In the genomic region with DNA sequence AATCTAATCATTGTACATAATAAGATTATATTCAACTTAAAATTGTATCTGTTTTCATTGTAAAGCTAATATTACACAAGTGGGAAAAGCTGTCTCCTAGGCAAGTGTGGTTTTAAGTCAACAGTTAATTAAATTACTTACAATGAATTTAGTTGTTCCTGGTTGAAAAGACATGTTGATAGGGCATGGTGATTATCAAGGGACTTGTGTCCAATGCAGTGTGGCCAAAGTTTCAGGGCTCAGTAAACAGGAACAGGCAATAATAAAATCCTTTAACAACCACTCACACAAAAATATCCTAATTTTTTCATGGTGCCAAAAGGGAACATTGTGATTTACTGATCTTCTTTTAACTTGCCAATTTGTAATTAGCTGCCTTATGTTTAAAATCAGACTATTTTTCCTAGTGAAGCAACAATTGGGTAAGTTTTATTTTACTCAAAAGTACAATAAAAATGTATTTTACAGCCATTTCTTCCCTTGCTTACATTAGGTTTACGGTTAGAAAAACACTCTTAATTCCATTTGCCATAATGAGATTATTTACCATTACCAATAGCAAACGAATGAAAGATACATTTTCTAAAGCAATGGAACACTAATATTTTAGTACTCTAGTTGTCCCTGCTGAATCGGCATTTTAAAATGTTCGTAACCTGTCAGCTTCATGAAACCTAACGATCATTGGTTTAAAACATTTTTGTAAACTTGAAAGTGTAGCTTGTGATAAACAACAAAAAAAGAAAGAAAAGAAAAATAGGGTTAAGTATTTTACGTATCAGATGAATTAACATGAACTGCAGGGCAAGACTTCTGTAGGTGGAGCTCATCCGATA, we compare ENCODE assay signal across 8 cellular contexts. TPM values are rescaled to one million over a fixed set of nuclear protein-coding genes. Genes with fewer than 3 reads are reported as not detected.
DNase-seq lines count a peak whose midpoint lies in the region; ATAC-seq and TF ChIP-seq lines count a peak whose summit lies in the region.

No MANE protein-coding gene starts in this region.

- peak overlapping the region; percentile 68 for H3K27ac ChIP-seq in ACC112 (ENCODE audit: low read depth, low read length)
- peak overlapping the region; percentile 77 for H3K27ac ChIP-seq in HEK293 (ENCODE audit: extremely low read depth, low read depth, low read length)

- peak overlapping the region; percentile 99 for H2AFZ ChIP-seq in ACC112 (ENCODE audit: low read length, unreplicated experiment)

- peaks cover 8% of the 10 kb centered on the region for H3K4me1 Mint-ChIP-seq in activated T-helper 17 cell treated with anti-CD3 and anti-CD28 coated beads, Interleukin-2, amount 50 U/mL, for 72 hours

- POLR2A ChIA-PET in HEK293 (lab: Yijun Ruan, JAX), result interaction anchor here (0.6 to 3.3 kb wide), 12 partner anchors 9 to 256 kb away, joined by 3 to 26 read pairs (median 3); a partner anchor contains a TSS

- no peaks in the 10 kb centered on the region for H3K9me3 ChIP-seq in HEK293 (ENCODE audit: control insufficient read depth, insufficient read depth, low read depth, low read length)

- TF ChIP-seq CTCF in HEK293 (tag by site-specific recombination; IDR thresholded peaks at IDR 0.05), result no peak
- TF ChIP-seq CTCF in astrocyte of the spinal cord (IDR thresholded peaks at IDR 0.05; ENCODE audit: low read depth, low read length), result no peak

- no peaks in the 10 kb centered on the region for H3K27me3 Mint-ChIP-seq in activated T-helper 17 cell treated with anti-CD3 and anti-CD28 coated beads, Interleukin-2, amount 50 U/mL, for 72 hours

- no peaks in the 10 kb centered on the region for H3K27me3 ChIP-seq in ACC112 (ENCODE audit: insufficient read depth, low read length)

- peaks cover 23% of the 10 kb centered on the region for H3K36me3 Mint-ChIP-seq in activated T-helper 17 cell treated with anti-CD3 and anti-CD28 coated beads, Interleukin-2, amount 50 U/mL, for 72 hours (ENCODE audit: low read depth)

- ATAC-seq in GM21619 (IDR thresholded peaks at IDR 0.05; ENCODE audit: unreplicated experiment), result no peak
- no peak for ATAC-seq in activated T-helper 17 cell treated with anti-CD3 and anti-CD28 coated beads, Interleukin-2, amount 50 U/mL, for 72 hours (replicated peaks)
- no peak for ATAC-seq in GM21447 (IDR thresholded peaks at IDR 0.05; ENCODE audit: unreplicated experiment)

- peaks cover 4% of the 10 kb centered on the region; the same call in 1 of the 2 replicates for H3K36me3 ChIP-seq in ACC112 (ENCODE audit: insufficient read depth, low read length)
- peaks cover 0 to 10% of the 10 kb centered on the region in 2 experiments; a peak in 1 of 3 replicates for H3K36me3 ChIP-seq in HEK293 (ENCODE audit: control insufficient read depth in 2 of 2, insufficient read depth in 1 of 2, low read length in 2 of 2)

- H3K9me3 Mint-ChIP-seq in activated T-helper 17 cell treated with anti-CD3 and anti-CD28 coated beads, Interleukin-2, amount 50 U/mL, for 72 hours, result no peaks in the 10 kb centered on the region

- in situ Hi-C loops in astrocyte of the spinal cord (cut with HindIII; ENCODE audit: low sequenced_read_pairs), result no loop called here

- DNase-seq in astrocyte of the spinal cord (ENCODE audit: low read depth, low spot score), result no peak
- peak; percentile 64 for DNase-seq in midbrain (lab: John Stamatoyannopoulos, UW)
- no peak for DNase-seq in cerebellar nuclear complex (lab: John Stamatoyannopoulos, UW)

- no peak overlapping the region for H3K27ac Mint-ChIP-seq in activated T-helper 17 cell treated with anti-CD3 and anti-CD28 coated beads, Interleukin-2, amount 50 U/mL, for 72 hours

- H3K4me1 ChIP-seq in ACC112 (ENCODE audit: control insufficient read depth, insufficient read depth, low read length, unreplicated experiment) (peaks cover 17% of the 10 kb centered on the region), HEK293 (ENCODE audit: control insufficient read depth, insufficient read depth, low read length) (no peaks in the 10 kb centered on the region; the same call in 1 of the 2 replicates)

- H3K4me3 ChIP-seq in ACC112 (ENCODE audit: low read depth, low read length) (peak overlapping the region; percentile 98), HEK293 (ENCODE audit: low read depth, low read length) (peak overlapping the region; percentile 44), astrocyte of the spinal cord (ENCODE audit: low read depth, low read length) (peak overlapping the region; percentile 44)

- CTCF ChIA-PET in HEK293 (lab: Yijun Ruan, JAX), result interaction anchor here (0.6 to 6.4 kb wide), 44 partner anchors 9 to 296 kb away, joined by 3 to 65 read pairs (median 4); a partner anchor contains a TSS

- no peak overlapping the region for H3K4me3 Mint-ChIP-seq in activated T-helper 17 cell treated with anti-CD3 and anti-CD28 coated beads, Interleukin-2, amount 50 U/mL, for 72 hours

- peaks cover 28% of the 10 kb centered on the region for H3K79me2 ChIP-seq in ACC112 (ENCODE audit: control insufficient read depth, insufficient read depth, low read length, unreplicated experiment)

TF ChIP-seq in HEK293, 187 proteins besides CTCF, POLR2A, EP300 and RAD21:
- TF ChIP-seq ZNF561 (tag by site-specific recombination; IDR thresholded peaks at IDR 0.05; ENCODE audit: borderline replicate concordance) (no peak), ZNF777 (tag by site-specific recombination; IDR thresholded peaks at IDR 0.05; ENCODE audit: borderline replicate concordance) (no peak), ZNF24 (tag by site-specific recombination; IDR thresholded peaks at IDR 0.05) (no peak), ZNF10 (tag by site-specific recombination; IDR thresholded peaks at IDR 0.05) (peak; percentile 19; the same call in 1 of the 2 replicates), SP3 (tag by site-specific recombination; IDR thresholded peaks at IDR 0.05) (no peak), ZNF664 (tag by site-specific recombination; IDR thresholded peaks at IDR 0.05) (peak; percentile 56; the same call in 1 of the 2 replicates), SCRT1 (tag by site-specific recombination; IDR thresholded peaks at IDR 0.05; ENCODE audit: borderline replicate concordance) (0 out of 2 replicates have a peak, but pooled peaks have one; percentile 47), SCRT2 (tag by site-specific recombination; IDR thresholded peaks at IDR 0.05) (peak; percentile 76), ZNF335 (tag by site-specific recombination; conservative IDR thresholded peaks at IDR 0.05) (peak; percentile 53; the same call in 1 of the 2 replicates), WT1 (tag by site-specific recombination; IDR thresholded peaks at IDR 0.05) (no peak), SP2 (tag by site-specific recombination; IDR thresholded peaks at IDR 0.05) (no peak)
- TF ChIP-seq, protein P1, sequence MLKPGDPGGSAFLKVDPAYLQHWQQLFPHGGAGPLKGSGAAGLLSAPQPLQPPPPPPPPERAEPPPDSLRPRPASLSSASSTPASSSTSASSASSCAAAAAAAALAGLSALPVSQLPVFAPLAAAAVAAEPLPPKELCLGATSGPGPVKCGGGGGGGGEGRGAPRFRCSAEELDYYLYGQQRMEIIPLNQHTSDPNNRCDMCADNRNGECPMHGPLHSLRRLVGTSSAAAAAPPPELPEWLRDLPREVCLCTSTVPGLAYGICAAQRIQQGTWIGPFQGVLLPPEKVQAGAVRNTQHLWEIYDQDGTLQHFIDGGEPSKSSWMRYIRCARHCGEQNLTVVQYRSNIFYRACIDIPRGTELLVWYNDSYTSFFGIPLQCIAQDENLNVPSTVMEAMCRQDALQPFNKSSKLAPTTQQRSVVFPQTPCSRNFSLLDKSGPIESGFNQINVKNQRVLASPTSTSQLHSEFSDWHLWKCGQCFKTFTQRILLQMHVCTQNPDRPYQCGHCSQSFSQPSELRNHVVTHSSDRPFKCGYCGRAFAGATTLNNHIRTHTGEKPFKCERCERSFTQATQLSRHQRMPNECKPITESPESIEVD (tag by site-specific recombination; IDR thresholded peaks at IDR 0.05), result peak; percentile 51; the same call in 1 of the 2 replicates
- TF ChIP-seq, protein P2, sequence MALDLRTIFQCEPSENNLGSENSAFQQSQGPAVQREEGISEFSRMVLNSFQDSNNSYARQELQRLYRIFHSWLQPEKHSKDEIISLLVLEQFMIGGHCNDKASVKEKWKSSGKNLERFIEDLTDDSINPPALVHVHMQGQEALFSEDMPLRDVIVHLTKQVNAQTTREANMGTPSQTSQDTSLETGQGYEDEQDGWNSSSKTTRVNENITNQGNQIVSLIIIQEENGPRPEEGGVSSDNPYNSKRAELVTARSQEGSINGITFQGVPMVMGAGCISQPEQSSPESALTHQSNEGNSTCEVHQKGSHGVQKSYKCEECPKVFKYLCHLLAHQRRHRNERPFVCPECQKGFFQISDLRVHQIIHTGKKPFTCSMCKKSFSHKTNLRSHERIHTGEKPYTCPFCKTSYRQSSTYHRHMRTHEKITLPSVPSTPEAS (tag by site-specific recombination; IDR thresholded peaks at IDR 0.05), result no peak
- TF ChIP-seq, protein P3, sequence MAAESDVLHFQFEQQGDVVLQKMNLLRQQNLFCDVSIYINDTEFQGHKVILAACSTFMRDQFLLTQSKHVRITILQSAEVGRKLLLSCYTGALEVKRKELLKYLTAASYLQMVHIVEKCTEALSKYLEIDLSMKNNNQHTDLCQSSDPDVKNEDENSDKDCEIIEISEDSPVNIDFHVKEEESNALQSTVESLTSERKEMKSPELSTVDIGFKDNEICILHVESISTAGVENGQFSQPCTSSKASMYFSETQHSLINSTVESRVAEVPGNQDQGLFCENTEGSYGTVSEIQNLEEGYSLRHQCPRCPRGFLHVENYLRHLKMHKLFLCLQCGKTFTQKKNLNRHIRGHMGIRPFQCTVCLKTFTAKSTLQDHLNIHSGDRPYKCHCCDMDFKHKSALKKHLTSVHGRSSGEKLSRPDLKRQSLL (tag by site-specific recombination; IDR thresholded peaks at IDR 0.05), result 0 out of 2 replicates have a peak, but pooled peaks have one; percentile 18
TF ChIP-seq in HEK293: peak in this region for 7.

RNA-seq across cellular contexts. Expression of a gene that starts 1.8 kb away (rescaled TPM):
- 100 to 1,000 TPM; 150 to 252 TPM for total RNA-seq in activated T-helper 17 cell treated with anti-CD3 and anti-CD28 coated beads, Interleukin-2, amount 50 U/mL, for 72 hours

Comparison
In these comparisons a context has a peak if more than half of its experiments do, and no peak if none do; other contexts are left out.
1. H3K4me3 ChIP-seq: peak in every context shown above with its lines; median percentile 98 in ACC112; 44 in HEK293; 44 in astrocyte of the spinal cord.